9 cellular contexts compared by ENCODE assay signal in the genomic region with DNA sequence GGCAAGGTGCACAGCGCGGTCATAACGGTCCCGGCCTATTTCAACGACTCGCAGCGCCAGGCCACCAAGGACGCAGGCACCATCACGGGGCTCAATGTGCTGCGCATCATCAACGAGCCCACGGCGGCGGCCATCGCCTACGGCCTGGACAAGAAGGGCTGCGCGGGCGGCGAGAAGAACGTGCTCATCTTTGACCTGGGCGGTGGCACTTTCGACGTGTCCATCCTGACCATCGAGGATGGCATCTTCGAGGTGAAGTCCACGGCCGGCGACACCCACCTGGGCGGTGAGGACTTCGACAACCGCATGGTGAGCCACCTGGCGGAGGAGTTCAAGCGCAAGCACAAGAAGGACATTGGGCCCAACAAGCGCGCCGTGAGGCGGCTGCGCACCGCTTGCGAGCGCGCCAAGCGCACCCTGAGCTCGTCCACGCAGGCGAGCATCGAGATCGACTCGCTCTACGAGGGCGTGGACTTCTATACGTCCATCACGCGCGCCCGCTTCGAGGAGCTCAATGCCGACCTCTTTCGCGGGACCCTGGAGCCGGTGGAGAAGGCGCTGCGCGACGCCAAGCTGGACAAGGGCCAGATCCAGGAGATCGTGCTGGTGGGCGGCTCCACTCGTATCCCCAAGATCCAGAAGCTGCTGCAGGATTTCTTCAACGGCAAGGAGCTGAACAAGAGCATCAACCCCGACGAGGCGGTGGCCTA. TPM values are rescaled to one million over a fixed set of nuclear protein-coding genes. Genes with fewer than 3 reads are reported as not detected.
DNase-seq lines count a peak whose midpoint lies in the region; ATAC-seq, FAIRE-seq and TF ChIP-seq lines count a peak whose summit lies in the region.
"Had no signal": no experiment of that assay in that cellular context is flagged by ENCODE, and none has a peak within 500 bp of the region (broad histone marks: within the 10 kb centered on the region; RNA-seq: fewer than 3 reads in every experiment).

No MANE protein-coding gene starts in this region.

- H3K27ac ChIP-seq in ascending aorta (peak overlapping the region; percentile 76 to 78), upper lobe of left lung (peak overlapping the region in 1 of 4 donors; percentile 34)

- 34 to 35% methylated on average over 25 to 33 of the region's 73 CpGs for WGBS in upper lobe of left lung, 2 donors

- peak in 1 of 3 experiments; percentile 30 for TF ChIP-seq CTCF in ascending aorta (IDR thresholded peaks at IDR 0.05)
- TF ChIP-seq CTCF in upper lobe of left lung (IDR thresholded peaks at IDR 0.05) = peak in 1 of 6 experiments; percentile 5

- H3K27me3 ChIP-seq in ascending aorta (no peaks in the 10 kb centered on the region), upper lobe of left lung (no peaks in the 10 kb centered on the region)

- FAIRE-seq in GM12891 (lab: Jason Lieb, UNC) = no peak
- FAIRE-seq: K562 had no signal

- H3K36me3 ChIP-seq in ascending aorta (no peaks in the 10 kb centered on the region), upper lobe of left lung (no peaks in the 10 kb centered on the region)

- no peaks in the 10 kb centered on the region for H3K9me3 ChIP-seq in ascending aorta
- H3K9me3 ChIP-seq in upper lobe of left lung = peaks cover 0 to 10% (median 6%) of the 10 kb centered on the region in 4 donors

- TF ChIP-seq POLR2A in upper lobe of left lung (IDR thresholded peaks at IDR 0.05) = no peak
- TF ChIP-seq POLR2A in GM12891 (IDR thresholded peaks at IDR 0.05; ENCODE audit: low read depth, low read length) = no peak

- no peak for ATAC-seq in Right ventricle myocardium superior (ENCODE audit: poor library complexity)
- ATAC-seq in Right ventricle myocardium inferior = no peak
- no peak for ATAC-seq in left lobe of liver
- ATAC-seq in upper lobe of left lung (ENCODE audit: low FRiP score in 2 of 2) = no peak
- ATAC-seq in HG03460 (IDR thresholded peaks at IDR 0.05; ENCODE audit: unreplicated experiment) = no peak
- ATAC-seq: K562 had no signal

- no peak for TF ChIP-seq EP300 in upper lobe of left lung (IDR thresholded peaks at IDR 0.05)

- intact Hi-C loops in Right ventricle myocardium superior (cut with DNase I) = no loop called here
- intact Hi-C loops in Right ventricle myocardium inferior (cut with DNase I) = loop anchor here (2.0 kb wide), 1 partner anchor 27 kb away; no protein-coding TSS in a partner anchor
- intact Hi-C loops in ascending aorta (cut with DNase I) = loop anchor here (2.0 to 10.0 kb wide), 4 partner anchors 155 to 373 kb away; a partner anchor contains a TSS

- DNase-seq in Right ventricle myocardium superior (peak; percentile 53), Right ventricle myocardium inferior (ENCODE audit: missing footprints) (no peak), ascending aorta (ENCODE audit: low spot score in 2 of 2) (peak in 1 of 2 donors; percentile 69), left lobe of liver (ENCODE audit: low spot score) (peak; percentile 48), upper lobe of left lung (peak in 1 of 2 donors; percentile 83), NCI-H2196 treated with DMSO at 0.1 percent for 48 hours (lab: John Stamatoyannopoulos, UW; ENCODE audit: unreplicated experiment) (no peak), GM12891 (ENCODE audit: insufficient read length, low spot score) (no peak)

- H3K4me1 ChIP-seq in ascending aorta (peaks cover 0 to 10% of the 10 kb centered on the region in 2 donors), upper lobe of left lung (peaks cover 4 to 27% (median 18%) of the 10 kb centered on the region in 4 donors)

- peak overlapping the region; percentile 51 to 74 for H3K4me3 ChIP-seq in ascending aorta
- H3K4me3 ChIP-seq in upper lobe of left lung = peak overlapping the region in 3 of 4 donors; percentile 54 to 70 (median 66)
- H3K4me3 ChIP-seq: K562 had no signal

TF ChIP-seq in GM12891, 5 proteins besides CTCF, POLR2A, EP300 and RAD21:
- TF ChIP-seq POLR2AphosphoS5 (IDR thresholded peaks at IDR 0.05; ENCODE audit: low read depth, low read length) (no peak), TAF1 (IDR thresholded peaks at IDR 0.05; ENCODE audit: low read depth, low read length) (no peak), PAX5 (IDR thresholded peaks at IDR 0.05; ENCODE audit: insufficient read depth, low read length, severe bottlenecking) (no peak), SPI1 (IDR thresholded peaks at IDR 0.05; ENCODE audit: low read depth, low read length) (no peak), POU2F2 (IDR thresholded peaks at IDR 0.05; ENCODE audit: low read depth, low read length) (no peak)

RNA-seq across cellular contexts. Expression of a gene that starts 0.9 kb away (rescaled TPM):
- total RNA-seq in Right ventricle myocardium superior (14.1 TPM), Right ventricle myocardium inferior (15.2 TPM), ascending aorta (22.9 TPM), left lobe of liver (1.3 TPM), upper lobe of left lung (10 to 100 TPM in 4 of 6 donors, 1 to 10 TPM in 2; 4.8 to 25.7 (median 12.1) TPM)
- polyA plus RNA-seq in GM12891 (2012; ENCODE audit: low read depth, missing spikeins) = 0.27 TPM
- total RNA-seq: K562 had no signal
- polyA plus RNA-seq: K562 had no signal

RNA-seq across cellular contexts. Expression of a gene that starts 8.3 kb away (rescaled TPM):
- 0.19 TPM for total RNA-seq in Right ventricle myocardium superior
- not detected for total RNA-seq in Right ventricle myocardium inferior
- total RNA-seq in ascending aorta = not detected
- 0.18 TPM for total RNA-seq in left lobe of liver
- 1 to 10 TPM in 3 of 6 donors, under 1 TPM in 2, not detected in 1; 0.54 to 2.9 (median 1.4) TPM for total RNA-seq in upper lobe of left lung
- 0.12 TPM for polyA plus RNA-seq in GM12891 (2012; ENCODE audit: low read depth, missing spikeins)
- polyA plus RNA-seq: K562 had no signal

RNA-seq across cellular contexts. Expression of a gene that starts 36.8 kb away (rescaled TPM):
- total RNA-seq in Right ventricle myocardium superior (21.5 TPM), Right ventricle myocardium inferior (22.3 TPM), ascending aorta (57.0 TPM), left lobe of liver (12.1 TPM), upper lobe of left lung (10 to 100 TPM; 34.3 to 74.0 (median 43.2) TPM)
- polyA plus RNA-seq in GM12891 (2012; ENCODE audit: low read depth, missing spikeins) = 33.1 TPM

RNA-seq across cellular contexts. Expression of a gene that starts 37.8 kb away (rescaled TPM):
- 15.2 TPM for total RNA-seq in Right ventricle myocardium superior
- total RNA-seq in Right ventricle myocardium inferior = 17.6 TPM
- total RNA-seq in ascending aorta = 2.9 TPM
- 5.7 TPM for total RNA-seq in left lobe of liver
- 10 to 100 TPM in 3 of 6 donors, 1 to 10 TPM in 3; 5.9 to 31.4 (median 10.3) TPM for total RNA-seq in upper lobe of left lung
- polyA plus RNA-seq in GM12891 (2012; ENCODE audit: low read depth, missing spikeins) = 7.4 TPM

Comparison
In these comparisons a context has a peak if more than half of its experiments do, and no peak if none do; other contexts are left out.
1. DNase-seq: peak in Right ventricle myocardium superior (single experiment) and left lobe of liver (single experiment); none in Right ventricle myocardium inferior (single experiment), NCI-H2196 treated with DMSO at 0.1 percent for 48 hours (single experiment) and GM12891 (single experiment).